ENCODE assay signal across 15 cellular contexts in genomic region chr6:161068296-161068695, GRCh38.
"Had no signal": no experiment of that assay in that cellular context is flagged by ENCODE, and none has a peak within 500 bp of the region (broad histone marks: within the 10 kb centered on the region; RNA-seq: fewer than 3 reads in every experiment).

No MANE protein-coding gene starts in this region.

- H3K9me3 ChIP-seq: gastrocnemius medialis, left lung, thoracic aorta, upper lobe of left lung had no signal

- H3K4me1 ChIP-seq: gastrocnemius medialis, left lung, upper lobe of left lung had no signal

- H3K4me3 Mint-ChIP-seq: activated naive CD4-positive, alpha-beta T cell treated with anti-CD3 and anti-CD28 coated beads, Interleukin-2, amount 50 U/mL, for 24 hours; nephron; stimulated activated naive B cell treated with anti-CD40 and anti-IgM and Interleukin-4, amounts not matched to agents 10 μg/mL and 1 μg/mL and 100 μg/mL, for 72 hours had no signal

- H3K27me3 ChIP-seq: gastrocnemius medialis, left lung, upper lobe of left lung had no signal

- H3K27me3 Mint-ChIP-seq: activated naive CD4-positive, alpha-beta T cell treated with anti-CD3 and anti-CD28 coated beads, Interleukin-2, amount 50 U/mL, for 24 hours; stimulated activated naive B cell treated with anti-CD40 and anti-IgM and Interleukin-4, amounts not matched to agents 10 μg/mL and 1 μg/mL and 100 μg/mL, for 72 hours had no signal

- H3K9me3 Mint-ChIP-seq: activated naive CD4-positive, alpha-beta T cell treated with anti-CD3 and anti-CD28 coated beads, Interleukin-2, amount 50 U/mL, for 24 hours; stimulated activated naive B cell treated with anti-CD40 and anti-IgM and Interleukin-4, amounts not matched to agents 10 μg/mL and 1 μg/mL and 100 μg/mL, for 72 hours had no signal

- H3K27ac ChIP-seq: gastrocnemius medialis, left lung, thoracic aorta, upper lobe of left lung, VCaP had no signal

- H3K4me1 Mint-ChIP-seq: nephron had no signal

- DNase-seq: activated CD4-positive, alpha-beta T cell treated with anti-CD3 and anti-CD28 coated beads, Interleukin-2, amount 50 U/mL, for 4 hours; activated gamma-delta T cell; effector CD4-positive, alpha-beta T cell; gastrocnemius medialis; head of caudate nucleus; left lung; midbrain; nucleus accumbens; posterior cingulate gyrus; stimulated activated naive B cell treated with anti-CD40 and anti-IgM and Interleukin-4, amounts not matched to agents 10 μg/mL and 1 μg/mL and 100 μg/mL, for 72 hours; upper lobe of left lung had no signal

- H3K27ac Mint-ChIP-seq: activated naive CD4-positive, alpha-beta T cell treated with anti-CD3 and anti-CD28 coated beads, Interleukin-2, amount 50 U/mL, for 24 hours; nephron; stimulated activated naive B cell treated with anti-CD40 and anti-IgM and Interleukin-4, amounts not matched to agents 10 μg/mL and 1 μg/mL and 100 μg/mL, for 72 hours had no signal

- H3K36me3 ChIP-seq: thoracic aorta had no signal

- H3K4me3 ChIP-seq: gastrocnemius medialis, left lung, thoracic aorta, upper lobe of left lung had no signal
